Comparison of ENCODE assay signal across 2 cellular contexts in genomic region chr7:158476303-158476932, GRCh38.
TF ChIP-seq lines count a peak whose summit lies in the region.

No MANE protein-coding gene starts in this region.

TF ChIP-seq in H1, 55 proteins besides CTCF, POLR2A, EP300 and RAD21:
- TF ChIP-seq CHD7 (IDR thresholded peaks at IDR 0.05; ENCODE audit: insufficient replicate concordance, low read length) (no peak), KDM5A (IDR thresholded peaks at IDR 0.05; ENCODE audit: low read length) (no peak), EGR1 (IDR thresholded peaks at IDR 0.05; ENCODE audit: borderline replicate concordance, low read depth, low read length) (no peak), CTBP2 (IDR thresholded peaks at IDR 0.05; ENCODE audit: borderline replicate concordance, insufficient read depth, insufficient read length, low read length) (no peak), JUND (IDR thresholded peaks at IDR 0.05; ENCODE audit: low read length) (no peak), ATF2 (IDR thresholded peaks at IDR 0.05; ENCODE audit: low read length) (no peak), BCL11A (IDR thresholded peaks at IDR 0.05; ENCODE audit: low read depth in 2 of 2, low read length in 2 of 2) (no peak), TAF1 (IDR thresholded peaks at IDR 0.05; ENCODE audit: low read depth, low read length) (no peak), PHF8 (conservative IDR thresholded peaks at IDR 0.05; ENCODE audit: low read depth, low read length) (no peak), CBX8 (IDR thresholded peaks at IDR 0.05; ENCODE audit: borderline replicate concordance, low read depth, low read length) (no peak)
TF ChIP-seq in H1: peak in this region for 0.

TF ChIP-seq in SK-N-SH treated with all-trans-retinoic acid at 6 μM for 48 hours, 23 proteins besides CTCF, POLR2A, EP300 and RAD21:
- TF ChIP-seq ESRRG (CRISPR knock-in tag; IDR thresholded peaks at IDR 0.05) (no peak), ARNTL (CRISPR knock-in tag; IDR thresholded peaks at IDR 0.05; ENCODE audit: borderline replicate concordance, low read depth) (no peak), ZC3H10 (CRISPR knock-in tag; IDR thresholded peaks at IDR 0.05) (no peak), ISL1 (CRISPR knock-in tag; IDR thresholded peaks at IDR 0.05) (no peak), ZNF70 (CRISPR knock-in tag; IDR thresholded peaks at IDR 0.05) (no peak), POU6F1 (CRISPR knock-in tag; IDR thresholded peaks at IDR 0.05; ENCODE audit: borderline replicate concordance, low read depth) (no peak)
